In genomic region chr1:8097077-8097799, GRCh38 we compare ENCODE assay signal across 8 cellular contexts.
DNase-seq lines count a peak whose midpoint lies in the region; ATAC-seq and TF ChIP-seq lines count a peak whose summit lies in the region.

No MANE protein-coding gene starts in this region.

- no peak overlapping the region for H3K4me3 ChIP-seq in upper lobe of right lung

- peaks cover 3% of the 10 kb centered on the region for H3K36me3 Mint-ChIP-seq in activated T-helper 2 cell treated with anti-CD3 and anti-CD28 coated beads, Interferon-gamma antibody, Interleukin-2, Interleukin-4, amounts not matched to agents 10 μg/mL and 5 μg/mL and 100 μg/mL, durations not matched to agents 14 hours and 24 hours and 36 hours (ENCODE audit: low read depth)

- no peaks in the 10 kb centered on the region for H3K36me3 ChIP-seq in upper lobe of right lung

- ATAC-seq in HG02642 (IDR thresholded peaks at IDR 0.05; ENCODE audit: poor library complexity, unreplicated experiment): peak; percentile 86
- ATAC-seq in upper lobe of right lung: peak; percentile 88

- H3K4me1 Mint-ChIP-seq in activated T-helper 2 cell treated with anti-CD3 and anti-CD28 coated beads, Interferon-gamma antibody, Interleukin-2, Interleukin-4, amounts not matched to agents 10 μg/mL and 5 μg/mL and 100 μg/mL, durations not matched to agents 14 hours and 24 hours and 36 hours (ENCODE audit: low read depth): peaks cover 47% of the 10 kb centered on the region

- peak; percentile 3 to 10 for DNase-seq in stimulated activated CD8-positive, alpha-beta memory T cell treated with anti-CD3 and anti-CD28 coated beads, Interleukin-15, amount 100 ng/mL, for 48 hours (ENCODE audit: low read depth in 2 of 2)
- no peak for DNase-seq in stimulated activated CD8-positive, alpha-beta memory T cell treated with anti-CD3 and anti-CD28 coated beads, Interleukin-4, amount 100 ng/mL, for 48 hours
- DNase-seq in NCI-H146 treated with DMSO at 0.1 percent for 48 hours (lab: John Stamatoyannopoulos, UW; ENCODE audit: unreplicated experiment): peak; percentile 33
- DNase-seq in activated T-helper 2 cell treated with anti-CD3 and anti-CD28 coated beads, Interferon-gamma antibody, Interleukin-2, Interleukin-4, amounts not matched to agents 10 μg/mL and 5 μg/mL and 100 μg/mL, durations not matched to agents 14 hours and 24 hours and 36 hours (ENCODE audit: low spot score): peak; percentile 13
- peak; percentile 96 for DNase-seq in kidney glomerular epithelial cell (lab: John Stamatoyannopoulos, UW)
- DNase-seq in upper lobe of right lung: no peak
- no peak for DNase-seq in foreskin melanocyte

- H3K9me3 ChIP-seq in upper lobe of right lung: no peaks in the 10 kb centered on the region

- no peaks in the 10 kb centered on the region for H3K27me3 Mint-ChIP-seq in activated T-helper 2 cell treated with anti-CD3 and anti-CD28 coated beads, Interferon-gamma antibody, Interleukin-2, Interleukin-4, amounts not matched to agents 10 μg/mL and 5 μg/mL and 100 μg/mL, durations not matched to agents 14 hours and 24 hours and 36 hours (ENCODE audit: low read depth)

- peak overlapping the region; percentile 72 for H3K27ac ChIP-seq in upper lobe of right lung

- H3K4me3 Mint-ChIP-seq in activated T-helper 2 cell treated with anti-CD3 and anti-CD28 coated beads, Interferon-gamma antibody, Interleukin-2, Interleukin-4, amounts not matched to agents 10 μg/mL and 5 μg/mL and 100 μg/mL, durations not matched to agents 14 hours and 24 hours and 36 hours (ENCODE audit: low read depth): peak overlapping the region; percentile 53

- no peak for TF ChIP-seq CTCF in upper lobe of right lung (IDR thresholded peaks at IDR 0.05)

- no peaks in the 10 kb centered on the region for H3K27me3 ChIP-seq in upper lobe of right lung

- H3K27ac Mint-ChIP-seq in activated T-helper 2 cell treated with anti-CD3 and anti-CD28 coated beads, Interferon-gamma antibody, Interleukin-2, Interleukin-4, amounts not matched to agents 10 μg/mL and 5 μg/mL and 100 μg/mL, durations not matched to agents 14 hours and 24 hours and 36 hours: peak overlapping the region; percentile 90

- intact Hi-C loops in activated T-helper 2 cell treated with anti-CD3 and anti-CD28 coated beads, Interferon-gamma antibody, Interleukin-2, Interleukin-4, amounts not matched to agents 10 μg/mL and 5 μg/mL and 100 μg/mL, durations not matched to agents 14 hours and 24 hours and 36 hours (cut with micrococcal nuclease): loop anchor here (1.0 to 5.0 kb wide), 5 partner anchors 8 to 155 kb away; partner anchors contain the start of gene TNFRSF9
- intact Hi-C loops in upper lobe of right lung (cut with DNase I): no loop called here

- no peaks in the 10 kb centered on the region for H3K9me3 Mint-ChIP-seq in activated T-helper 2 cell treated with anti-CD3 and anti-CD28 coated beads, Interferon-gamma antibody, Interleukin-2, Interleukin-4, amounts not matched to agents 10 μg/mL and 5 μg/mL and 100 μg/mL, durations not matched to agents 14 hours and 24 hours and 36 hours

- peaks cover 30% of the 10 kb centered on the region for H3K4me1 ChIP-seq in upper lobe of right lung

Comparison
In these comparisons a context has a peak if more than half of its experiments do, and no peak if none do; other contexts are left out.
1. DNase-seq: peak in stimulated activated CD8-positive, alpha-beta memory T cell treated with anti-CD3 and anti-CD28 coated beads, Interleukin-15, amount 100 ng/mL, for 48 hours (2 of 2), NCI-H146 treated with DMSO at 0.1 percent for 48 hours (single experiment), activated T-helper 2 cell treated with anti-CD3 and anti-CD28 coated beads, Interferon-gamma antibody, Interleukin-2, Interleukin-4, amounts not matched to agents 10 μg/mL and 5 μg/mL and 100 μg/mL, durations not matched to agents 14 hours and 24 hours and 36 hours (single experiment) and kidney glomerular epithelial cell (single experiment); none in stimulated activated CD8-positive, alpha-beta memory T cell treated with anti-CD3 and anti-CD28 coated beads, Interleukin-4, amount 100 ng/mL, for 48 hours (single experiment), upper lobe of right lung (single experiment) and foreskin melanocyte (single experiment).